ENCODE assay signal across 24 cellular contexts in the genomic region with DNA sequence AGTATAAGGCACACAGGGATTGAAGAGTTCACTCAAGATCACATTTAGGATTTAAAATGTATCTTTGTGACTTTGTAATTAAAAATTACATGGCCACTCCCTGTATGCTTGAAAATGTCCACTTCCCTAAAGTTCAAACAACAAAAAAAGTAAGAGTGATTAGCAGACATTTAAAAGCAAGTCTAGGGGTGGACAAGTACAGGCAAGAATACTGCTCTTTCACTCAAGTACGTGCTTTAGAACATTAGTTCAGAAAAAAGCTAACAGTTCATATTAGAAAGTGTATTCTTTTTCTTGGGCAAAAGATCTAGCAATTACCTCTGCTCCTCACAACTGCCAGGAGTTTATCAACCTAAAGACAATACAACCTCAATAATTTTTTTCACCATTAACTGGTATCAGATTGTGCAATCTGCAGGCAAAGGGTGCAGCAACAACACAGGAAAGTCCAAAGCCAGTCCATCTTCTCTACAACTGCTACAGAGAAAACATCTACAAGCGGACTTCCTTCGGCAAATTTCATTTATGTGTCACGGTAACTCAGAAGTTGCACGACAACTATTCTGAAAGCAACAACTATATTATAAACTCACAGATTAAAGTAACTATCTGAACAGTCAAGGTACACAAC. TPM values are rescaled to one million over a fixed set of nuclear protein-coding genes. Genes with fewer than 3 reads are reported as not detected.
A peak's percentile ranks its signal among the peaks of the same experiment; 100 is the strongest.
DNase-seq lines count a peak whose midpoint lies in the region; ATAC-seq and TF ChIP-seq lines count a peak whose summit lies in the region.
"Had no signal": no experiment of that assay in that cellular context is flagged by ENCODE, and none has a peak within 500 bp of the region (broad histone marks: within the 10 kb centered on the region; RNA-seq: fewer than 3 reads in every experiment).

No MANE protein-coding gene starts in this region.

- H3K27me3 Mint-ChIP-seq in natural killer cell treated with Interleukin-12 subunit alpha and Interleukin-12 subunit beta and Interleukin-15 and Interleukin-18, amount 100 ng/mL, for 72 hours = no peaks in the 10 kb centered on the region
- H3K27me3 Mint-ChIP-seq in natural killer cell (ENCODE audit: low read depth in 2 of 2) (no peaks in the 10 kb centered on the region), brain (no peaks in the 10 kb centered on the region)
- H3K27me3 Mint-ChIP-seq: activated B cell treated with CpG ODN at 0.5 μM for 24 hours; activated CD4-positive, alpha-beta memory T cell treated with anti-CD3 and anti-CD28 coated beads, Interleukin-2, amount 10 ng/mL, durations not matched to agents 7 days and 5 days; type B pancreatic cell had no signal

- no peak overlapping the region for H3K4me3 Mint-ChIP-seq in natural killer cell treated with Interleukin-12 subunit alpha and Interleukin-12 subunit beta and Interleukin-15 and Interleukin-18, amount 100 ng/mL, for 72 hours
- H3K4me3 Mint-ChIP-seq in natural killer cell (no peak overlapping the region), brain (no peak overlapping the region)
- H3K4me3 Mint-ChIP-seq: activated B cell treated with CpG ODN at 0.5 μM for 24 hours; activated CD4-positive, alpha-beta memory T cell treated with anti-CD3 and anti-CD28 coated beads, Interleukin-2, amount 10 ng/mL, durations not matched to agents 7 days and 5 days; type B pancreatic cell had no signal

- H3K9me3 Mint-ChIP-seq in natural killer cell treated with Interleukin-12 subunit alpha and Interleukin-12 subunit beta and Interleukin-15 and Interleukin-18, amount 100 ng/mL, for 72 hours = no peaks in the 10 kb centered on the region
- H3K9me3 Mint-ChIP-seq in natural killer cell (no peaks in the 10 kb centered on the region), brain (peaks cover 6 to 18% (median 8%) of the 10 kb centered on the region in 5 experiments)

- intact Hi-C loops in natural killer cell (cut with micrococcal nuclease) = no loop called here

- H3K36me3 ChIP-seq in mesodermal cell (ENCODE audit: control insufficient read depth, insufficient read depth, low read length) = peaks cover 88% of the 10 kb centered on the region

- H3K9me3 ChIP-seq in mesodermal cell (ENCODE audit: control insufficient read depth, low read length) = peaks cover 5% of the 10 kb centered on the region

- no peak overlapping the region for H3K4me3 ChIP-seq in mesodermal cell (ENCODE audit: extremely low read depth, insufficient read depth, low read length, poor library complexity, severe bottlenecking)
- H3K4me3 ChIP-seq: BLaER1, PC-9, right atrium auricular region had no signal

- H3K27ac ChIP-seq in mesodermal cell (ENCODE audit: low read depth, low read length, severe bottlenecking) = peak overlapping the region; percentile 6
- H3K27ac ChIP-seq: parathyroid adenoma, PC-9, right atrium auricular region had no signal

- no peak for DNase-seq in natural killer cell treated with Interleukin-12 subunit alpha and Interleukin-12 subunit beta and Interleukin-15 and Interleukin-18, amount 100 ng/mL, for 72 hours (ENCODE audit: low spot score)
- DNase-seq in natural killer cell (no peak), midbrain (lab: John Stamatoyannopoulos, UW) (no peak)
- DNase-seq: activated B cell treated with CpG ODN at 0.5 μM for 24 hours; activated CD4-positive, alpha-beta memory T cell treated with anti-CD3 and anti-CD28 coated beads, Interleukin-2, amount 10 ng/mL, durations not matched to agents 7 days and 5 days; activated effector memory CD4-positive, alpha-beta T cell treated with Interleukin-2 at 50 U/mL for 16 hours; GF-D8; glutamatergic neuron; islet precursor cell; Kasumi-1; NCI-H2171; NCI-H524; PC-9; SHP77; stimulated activated CD4-positive, alpha-beta T cell treated with anti-CD3 and anti-CD28 coated beads, Interleukin-12 subunit alpha, Interleukin-12 subunit beta, amount 100 ng/mL, for 4 hours; stimulated activated CD4-positive, alpha-beta T cell treated with anti-CD3 and anti-CD28 coated beads, Interleukin-4, amount 100 ng/mL, for 1 hour had no signal

- H3K27ac Mint-ChIP-seq in natural killer cell treated with Interleukin-12 subunit alpha and Interleukin-12 subunit beta and Interleukin-15 and Interleukin-18, amount 100 ng/mL, for 72 hours = peak overlapping the region; percentile 14 to 39
- peak overlapping the region in 1 of 2 donors; percentile 14 for H3K27ac Mint-ChIP-seq in natural killer cell
- H3K27ac Mint-ChIP-seq in brain = peak overlapping the region in 4 of 5 experiments; percentile 15 to 74 (median 46)
- H3K27ac Mint-ChIP-seq: activated B cell treated with CpG ODN at 0.5 μM for 24 hours; activated CD4-positive, alpha-beta memory T cell treated with anti-CD3 and anti-CD28 coated beads, Interleukin-2, amount 10 ng/mL, durations not matched to agents 7 days and 5 days; type B pancreatic cell had no signal

- peaks cover 57 to 71% of the 10 kb centered on the region in 2 donors for H3K4me1 Mint-ChIP-seq in natural killer cell treated with Interleukin-12 subunit alpha and Interleukin-12 subunit beta and Interleukin-15 and Interleukin-18, amount 100 ng/mL, for 72 hours (ENCODE audit: low read depth in 2 of 2)
- H3K4me1 Mint-ChIP-seq in natural killer cell (peaks cover 54 to 60% of the 10 kb centered on the region in 2 donors), brain (peaks cover 58% of the 10 kb centered on the region)

- ATAC-seq in natural killer cell treated with Interleukin-12 subunit alpha and Interleukin-12 subunit beta and Interleukin-15 and Interleukin-18, amount 100 ng/mL, for 72 hours = no peak
- no peak for ATAC-seq in natural killer cell
- no peak for ATAC-seq in HG02970 (IDR thresholded peaks at IDR 0.05; ENCODE audit: low FRiP score, unreplicated experiment)
- ATAC-seq in GM21526 (IDR thresholded peaks at IDR 0.05; ENCODE audit: low FRiP score, unreplicated experiment) = no peak

- H3K4me1 ChIP-seq in mesodermal cell (ENCODE audit: control insufficient read depth, insufficient read depth, low read length, poor library complexity, severe bottlenecking) = no peaks in the 10 kb centered on the region
- H3K4me1 ChIP-seq: BLaER1, parathyroid adenoma had no signal

- TF ChIP-seq CTCF in natural killer cell (IDR thresholded peaks at IDR 0.05) (no peak), brain (conservative IDR thresholded peaks at IDR 0.05) (no peak)

- peaks cover 28% of the 10 kb centered on the region for H3K36me3 Mint-ChIP-seq in natural killer cell treated with Interleukin-12 subunit alpha and Interleukin-12 subunit beta and Interleukin-15 and Interleukin-18, amount 100 ng/mL, for 72 hours
- peaks cover 6% of the 10 kb centered on the region for H3K36me3 Mint-ChIP-seq in natural killer cell
- H3K36me3 Mint-ChIP-seq in brain = peaks cover 99% of the 10 kb centered on the region

- WGBS in mesodermal cell (ENCODE audit: insufficient coverage in 2 of 2), 2 experiments = 92 to 100% methylated on average over 4 to 5 of the region's 5 CpGs

RNA-seq across cellular contexts. Expression of a gene that starts 18.1 kb away (rescaled TPM):
- total RNA-seq in natural killer cell treated with Interleukin-12 subunit alpha and Interleukin-12 subunit beta and Interleukin-15 and Interleukin-18, amount 100 ng/mL, for 72 hours = 10 to 100 TPM; 91.2 to 93.3 TPM
- 10 to 100 TPM; 21.1 to 32.5 (median 30.8) TPM for total RNA-seq in natural killer cell
- 23.9 TPM for polyA plus RNA-seq in brain (ENCODE audit: insufficient read depth, low read depth, low replicate concordance)
- polyA plus RNA-seq in mesodermal cell (2013, experiment 1 of 2) = 44.2 TPM
- 41.0 TPM for polyA plus RNA-seq in mesodermal cell (2013, experiment 2 of 2)

RNA-seq across cellular contexts. Expression of a gene that starts 43.5 kb away (rescaled TPM):
- total RNA-seq in natural killer cell treated with Interleukin-12 subunit alpha and Interleukin-12 subunit beta and Interleukin-15 and Interleukin-18, amount 100 ng/mL, for 72 hours = 100 to 1,000 TPM in 1 of 2 donors, 10 to 100 TPM in 1; 68.3 to 113 TPM
- 10 to 100 TPM; 33.6 to 44.2 (median 38.4) TPM for total RNA-seq in natural killer cell
- 50.0 TPM for polyA plus RNA-seq in brain (ENCODE audit: insufficient read depth, low read depth, low replicate concordance)
- polyA plus RNA-seq in mesodermal cell (2013, experiment 1 of 2) = 69.2 TPM
- polyA plus RNA-seq in mesodermal cell (2013, experiment 2 of 2) = 62.3 TPM
